Comparison of ENCODE assay signal across 8 cellular contexts in the genomic region with DNA sequence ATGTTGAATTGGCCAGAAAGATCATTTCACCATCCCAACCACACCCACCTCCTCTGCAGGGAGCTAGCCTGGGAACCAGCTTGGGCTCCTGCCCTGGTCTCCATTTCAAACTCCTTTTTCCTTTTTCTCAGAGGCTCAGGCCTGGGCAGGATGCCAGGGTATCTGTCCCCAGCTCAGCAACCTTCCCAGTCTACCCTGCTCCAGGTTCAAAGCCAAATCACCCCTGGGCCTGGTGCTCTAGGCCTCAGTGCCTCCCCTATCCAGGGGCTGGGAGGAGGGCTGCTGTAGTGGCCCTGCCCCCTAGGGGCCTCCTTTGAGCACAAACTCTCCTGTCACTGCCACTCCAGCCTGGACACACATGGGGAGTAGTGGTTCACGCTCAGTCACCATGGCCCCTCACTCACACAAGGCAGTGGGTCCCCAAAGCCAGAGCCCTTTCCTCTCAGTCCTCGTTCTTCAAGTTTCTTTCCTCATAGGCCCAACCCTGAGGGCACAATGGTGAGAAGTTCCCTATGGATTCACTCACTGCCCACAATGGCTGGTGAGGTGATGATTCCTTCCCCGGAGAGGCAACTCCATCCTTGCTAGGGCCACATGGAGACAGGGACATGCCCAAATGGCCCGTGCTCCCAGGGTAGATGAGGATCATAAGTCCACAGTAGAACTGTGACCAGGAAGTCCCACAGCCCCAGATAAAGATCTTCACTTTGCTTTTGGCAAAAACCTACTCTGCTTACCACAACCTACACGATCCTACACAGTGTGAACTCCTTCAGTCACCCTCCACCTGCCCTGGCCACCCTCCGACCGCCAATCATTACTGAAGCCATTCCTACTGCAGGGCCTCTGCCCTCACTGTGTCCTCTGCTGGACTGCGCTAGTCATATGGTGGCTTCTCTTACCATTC. TPM values are rescaled to one million over a fixed set of nuclear protein-coding genes. Genes with fewer than 3 reads are reported as not detected.
DNase-seq lines count a peak whose midpoint lies in the region; ATAC-seq, FAIRE-seq and TF ChIP-seq lines count a peak whose summit lies in the region.

No MANE protein-coding gene starts in this region.

- TF ChIP-seq CTCF in GM10248 (IDR thresholded peaks at IDR 0.05; ENCODE audit: control extremely low read depth, extremely low read depth, low read depth, missing control alignments) (peak; percentile 41), OCI-LY7 (conservative IDR thresholded peaks at IDR 0.05; ENCODE audit: low read length) (peak; percentile 72), endothelial cell of umbilical vein (IDR thresholded peaks at IDR 0.05; ENCODE audit: extremely low read depth in 1 of 2, insufficient read depth in 1 of 2, low read depth in 1 of 2, low read length in 2 of 2) (peak in 1 of 2 donors; percentile 24), retinal pigment epithelial cell (conservative IDR thresholded peaks at IDR 0.05; ENCODE audit: low read depth, low read length) (peak; percentile 33)

- peaks cover 23% of the 10 kb centered on the region for H3K79me2 ChIP-seq in OCI-LY7 (ENCODE audit: insufficient read depth, low read depth, low read length)
- peaks cover 12% of the 10 kb centered on the region for H3K79me2 ChIP-seq in endothelial cell of umbilical vein (ENCODE audit: control insufficient read depth, insufficient read depth, low read length)

- no peak overlapping the region for H3K9ac ChIP-seq in endothelial cell of umbilical vein (replicated peaks; ENCODE audit: extremely low read depth, insufficient read depth, low read length)

- H3K27ac ChIP-seq in OCI-LY7 (ENCODE audit: low read depth, low read length, poor library complexity, severe bottlenecking) (peak overlapping the region; percentile 89), endothelial cell of umbilical vein (ENCODE audit: insufficient read depth, low read depth, low read length) (peak overlapping the region; percentile 66)

- POLR2A ChIA-PET in GM10248 (lab: Yijun Ruan, JAX) (interaction anchor here (0.5 to 0.7 kb wide), 2 partner anchors 18 to 137 kb away, joined by 3 to 4 read pairs; no protein-coding TSS in a partner anchor), OCI-LY7 (lab: Charles Lee) (interaction anchor here (0.6 to 1.3 kb wide), 3 partner anchors 54 to 458 kb away, joined by 3 to 5 read pairs (median 3); no protein-coding TSS in a partner anchor), endothelial cell of umbilical vein (lab: Charles Lee) (no interaction called here)

- H3K4me1 ChIP-seq in OCI-LY7 (ENCODE audit: insufficient read depth, low read length, poor library complexity, severe bottlenecking) (peaks cover 52% of the 10 kb centered on the region), endothelial cell of umbilical vein (ENCODE audit: control insufficient read depth, extremely low read depth, insufficient read depth, low read length) (peaks cover 39% of the 10 kb centered on the region)

- peak; percentile 54 for FAIRE-seq in endothelial cell of umbilical vein (lab: Jason Lieb, UNC)

- dilution Hi-C loops in endothelial cell of umbilical vein (cut with MboI; ENCODE audit: extremely low pct_ligation_motif_present, low sequenced_read_pairs), result no loop called here

- CTCF ChIA-PET in GM10248 (lab: Yijun Ruan, JAX) (interaction anchor here (0.9 to 4.1 kb wide), 9 partner anchors 12 to 703 kb away, joined by 3 to 25 read pairs (median 4); a partner anchor contains a TSS), OCI-LY7 (lab: Charles Lee; ENCODE audit: unreplicated experiment) (no interaction called here), endothelial cell of umbilical vein (lab: Charles Lee) (interaction anchor here (1.0 to 4.5 kb wide), 8 partner anchors 11 to 329 kb away, joined by 3 to 38 read pairs (median 10); a partner anchor contains a TSS)

- H3K36me3 ChIP-seq in OCI-LY7 (ENCODE audit: insufficient read depth, low read length) (peaks cover 29% of the 10 kb centered on the region), endothelial cell of umbilical vein (ENCODE audit: control insufficient read depth in 2 of 2, extremely low read depth in 1 of 2, insufficient read depth in 2 of 2, low read length in 2 of 2) (peaks cover 0 to 2% of the 10 kb centered on the region in 2 experiments)

- H3K9me1 ChIP-seq in endothelial cell of umbilical vein (replicated peaks; ENCODE audit: control insufficient read depth, extremely low read depth, insufficient read depth, low read length), result no peaks in the 10 kb centered on the region

- no peaks in the 10 kb centered on the region for H4K20me1 ChIP-seq in OCI-LY7 (ENCODE audit: insufficient read depth, low read length)
- no peaks in the 10 kb centered on the region for H4K20me1 ChIP-seq in endothelial cell of umbilical vein (replicated peaks; ENCODE audit: control insufficient read depth, extremely low read depth, insufficient read depth, low read length)

- BruUV-seq in OCI-LY7 (replicated peaks; lab: Mats Ljungman, UMichigan) (no TSS peak), endothelial cell of umbilical vein (replicated peaks; lab: Mats Ljungman, UMichigan) (no TSS peak)

- no peaks in the 10 kb centered on the region for H3K9me3 ChIP-seq in OCI-LY7 (ENCODE audit: low read length)
- no peaks in the 10 kb centered on the region for H3K9me3 ChIP-seq in endothelial cell of umbilical vein (replicated peaks; ENCODE audit: control insufficient read depth, insufficient read depth, low read length)

- intact Hi-C loops in OCI-LY7 (cut with micrococcal nuclease; ENCODE audit: unreplicated experiment) (loop anchor here (2.0 to 5.0 kb wide), 2 partner anchors 48 to 116 kb away; a partner anchor contains a TSS), endothelial cell of umbilical vein (cut with micrococcal nuclease) (loop anchor here (1.0 to 10.0 kb wide), 5 partner anchors 36 to 416 kb away; no protein-coding TSS in a partner anchor)

- H3K4me2 ChIP-seq in OCI-LY7 (ENCODE audit: low read length), result peak overlapping the region; percentile 91
- H3K4me2 ChIP-seq in endothelial cell of umbilical vein (ENCODE audit: insufficient read depth, low read length), result no peak overlapping the region

- DNase-seq in GM10248 (ENCODE audit: extremely low spot score) (no peak), OCI-LY7 (ENCODE audit: low spot score) (peak; percentile 64), endothelial cell of umbilical vein (ENCODE audit: low read depth, low spot score) (peak; percentile 16), retinal pigment epithelial cell (ENCODE audit: low read depth) (no peak)

- H3K9me2 ChIP-seq in OCI-LY7 (ENCODE audit: insufficient read depth, low read length), result no peaks in the 10 kb centered on the region

- no peaks in the 10 kb centered on the region for H3K27me3 ChIP-seq in endothelial cell of umbilical vein (ENCODE audit: control insufficient read depth in 2 of 2, insufficient read depth in 2 of 2, low read length in 2 of 2)

- TF ChIP-seq POLR2A in endothelial cell of umbilical vein (IDR thresholded peaks at IDR 0.05; ENCODE audit: low read depth, low read length), result no peak

- ATAC-seq in HG02763 (IDR thresholded peaks at IDR 0.05; ENCODE audit: unreplicated experiment) (no peak), HG03025 (IDR thresholded peaks at IDR 0.05; ENCODE audit: low FRiP score, unreplicated experiment) (no peak), HG02981 (IDR thresholded peaks at IDR 0.05; ENCODE audit: unreplicated experiment) (no peak), HG03108 (IDR thresholded peaks at IDR 0.05; ENCODE audit: unreplicated experiment) (no peak)

- H2AFZ ChIP-seq in OCI-LY7 (ENCODE audit: low read length), result no peak overlapping the region
- peak overlapping the region; percentile 4 for H2AFZ ChIP-seq in endothelial cell of umbilical vein (ENCODE audit: low read depth, low read length)

- peak overlapping the region; percentile 89 for H3K4me3 ChIP-seq in OCI-LY7 (ENCODE audit: low read depth, low read length, poor library complexity, severe bottlenecking)
- H3K4me3 ChIP-seq in endothelial cell of umbilical vein (replicated peaks in 1 of 3; ENCODE audit: insufficient read depth in 1 of 3, low read depth in 1 of 3, low read length in 3 of 3), result no peak overlapping the region
- no peak overlapping the region for H3K4me3 ChIP-seq in retinal pigment epithelial cell (ENCODE audit: low read length)

RNA-seq across cellular contexts. Expression of a gene that starts 1.6 kb away (rescaled TPM):
- total RNA-seq in OCI-LY7 (2014; rRNA removed; shearing (Covaris generic)), result 112 and 180 TPM in 2 replicates
- total RNA-seq in OCI-LY7 (2022), result 118 and 125 TPM in 2 replicates
- total RNA-seq in endothelial cell of umbilical vein, result 38.1 and 45.9 TPM in 2 replicates
- 85.3 and 108 TPM in 2 replicates for polyA plus RNA-seq in endothelial cell of umbilical vein
- 44.2 and 64.3 TPM in 2 replicates for polyA plus RNA-seq in endothelial cell of umbilical vein (2011; cell fraction: cytosol; rRNA removed)
- 38.1 and 41.5 TPM in 2 replicates for polyA plus RNA-seq in endothelial cell of umbilical vein (2011; cell fraction: nucleus; rRNA removed)
- 39.9 and 49.4 TPM in 2 replicates for polyA plus RNA-seq in endothelial cell of umbilical vein (2012)
- polyA minus RNA-seq in endothelial cell of umbilical vein, result 38.1 and 51.5 TPM in 2 replicates
- 129 TPM for polyA minus RNA-seq in endothelial cell of umbilical vein (2011; cell fraction: cytosol; rRNA and poly(A)+ RNA removed)
- 19.7 and 26.7 TPM in 2 replicates for polyA minus RNA-seq in endothelial cell of umbilical vein (2011; cell fraction: nucleus; rRNA and poly(A)+ RNA removed)

RNA-seq across cellular contexts. Expression of a gene that starts 12.1 kb away (rescaled TPM):
- total RNA-seq in OCI-LY7 (2014; rRNA removed; shearing (Covaris generic)), result 0.59 and 0.95 TPM in 2 replicates
- total RNA-seq in OCI-LY7 (2022), result 4.4 and 4.6 TPM in 2 replicates
- total RNA-seq in endothelial cell of umbilical vein, result 2.9 and 3.8 TPM in 2 replicates
- 1.5 and 2.3 TPM in 2 replicates for polyA plus RNA-seq in endothelial cell of umbilical vein
- polyA plus RNA-seq in endothelial cell of umbilical vein (2011; cell fraction: cytosol; rRNA removed), result 0.28 and 0.87 TPM in 2 replicates
- polyA plus RNA-seq in endothelial cell of umbilical vein (2011; cell fraction: nucleus; rRNA removed), result 5.1 and 6.2 TPM in 2 replicates
- polyA plus RNA-seq in endothelial cell of umbilical vein (2012), result 0.56 and 1.3 TPM in 2 replicates
- polyA minus RNA-seq in endothelial cell of umbilical vein, result 0.42 and 0.83 TPM in 2 replicates
- polyA minus RNA-seq in endothelial cell of umbilical vein (2011; cell fraction: cytosol; rRNA and poly(A)+ RNA removed), result 4.0 TPM
- polyA minus RNA-seq in endothelial cell of umbilical vein (2011; cell fraction: nucleus; rRNA and poly(A)+ RNA removed), result 1.6 and 1.8 TPM in 2 replicates

RNA-seq across cellular contexts. Expression of a gene that starts 19.1 kb away (rescaled TPM):
- total RNA-seq in OCI-LY7 (2014; rRNA removed; shearing (Covaris generic)), result 38.8 and 43.7 TPM in 2 replicates
- total RNA-seq in OCI-LY7 (2022) (51.3 and 52.7 TPM in 2 replicates), endothelial cell of umbilical vein (43.0 and 43.5 TPM in 2 replicates)
- polyA plus RNA-seq in endothelial cell of umbilical vein, result 78.9 and 93.6 TPM in 2 replicates
- polyA plus RNA-seq in endothelial cell of umbilical vein (2011; cell fraction: cytosol; rRNA removed), result 43.5 and 55.9 TPM in 2 replicates
- polyA plus RNA-seq in endothelial cell of umbilical vein (2011; cell fraction: nucleus; rRNA removed), result 78.4 and 100.0 TPM in 2 replicates
- 27.3 and 41.2 TPM in 2 replicates for polyA plus RNA-seq in endothelial cell of umbilical vein (2012)
- 50.1 and 50.4 TPM in 2 replicates for polyA minus RNA-seq in endothelial cell of umbilical vein
- 17.7 TPM for polyA minus RNA-seq in endothelial cell of umbilical vein (2011; cell fraction: cytosol; rRNA and poly(A)+ RNA removed)
- 20.0 and 24.0 TPM in 2 replicates for polyA minus RNA-seq in endothelial cell of umbilical vein (2011; cell fraction: nucleus; rRNA and poly(A)+ RNA removed)

RNA-seq across cellular contexts. Expression of a gene that starts 19.2 kb away (rescaled TPM):
- 31.6 and 49.7 TPM in 2 replicates for total RNA-seq in OCI-LY7 (2014; rRNA removed; shearing (Covaris generic))
- total RNA-seq in OCI-LY7 (2022) (47.7 and 50.7 TPM in 2 replicates), endothelial cell of umbilical vein (41.9 and 47.9 TPM in 2 replicates)
- polyA plus RNA-seq in endothelial cell of umbilical vein, result 63.9 and 85.0 TPM in 2 replicates
- polyA plus RNA-seq in endothelial cell of umbilical vein (2011; cell fraction: cytosol; rRNA removed), result 45.5 and 45.9 TPM in 2 replicates
- polyA plus RNA-seq in endothelial cell of umbilical vein (2011; cell fraction: nucleus; rRNA removed), result 31.6 and 39.0 TPM in 2 replicates
- polyA plus RNA-seq in endothelial cell of umbilical vein (2012), result 38.9 and 45.4 TPM in 2 replicates
- polyA minus RNA-seq in endothelial cell of umbilical vein, result 39.8 and 52.5 TPM in 2 replicates
- polyA minus RNA-seq in endothelial cell of umbilical vein (2011; cell fraction: cytosol; rRNA and poly(A)+ RNA removed), result 59.2 TPM
- polyA minus RNA-seq in endothelial cell of umbilical vein (2011; cell fraction: nucleus; rRNA and poly(A)+ RNA removed), result 26.8 and 33.0 TPM in 2 replicates

RNA-seq across cellular contexts. Expression of a gene that starts 41.0 kb away (rescaled TPM):
- total RNA-seq in OCI-LY7 (2014; rRNA removed; shearing (Covaris generic)), result 10.7 and 19.5 TPM in 2 replicates
- total RNA-seq in OCI-LY7 (2022) (21.6 and 22.6 TPM in 2 replicates), endothelial cell of umbilical vein (113 and 115 TPM in 2 replicates)
- 148 and 157 TPM in 2 replicates for polyA plus RNA-seq in endothelial cell of umbilical vein
- 189 and 191 TPM in 2 replicates for polyA plus RNA-seq in endothelial cell of umbilical vein (2011; cell fraction: cytosol; rRNA removed)
- 108 and 134 TPM in 2 replicates for polyA plus RNA-seq in endothelial cell of umbilical vein (2011; cell fraction: nucleus; rRNA removed)
- polyA plus RNA-seq in endothelial cell of umbilical vein (2012), result 173 and 181 TPM in 2 replicates
- 33.5 and 35.7 TPM in 2 replicates for polyA minus RNA-seq in endothelial cell of umbilical vein
- 36.3 TPM for polyA minus RNA-seq in endothelial cell of umbilical vein (2011; cell fraction: cytosol; rRNA and poly(A)+ RNA removed)
- polyA minus RNA-seq in endothelial cell of umbilical vein (2011; cell fraction: nucleus; rRNA and poly(A)+ RNA removed), result 5.2 TPM in 2 replicates

Comparison
In these comparisons a context has a peak if more than half of its experiments do, and no peak if none do; other contexts are left out.
1. DNase-seq: peak in OCI-LY7 (single experiment) and endothelial cell of umbilical vein (single experiment); none in GM10248 (single experiment) and retinal pigment epithelial cell (single experiment).